ENCODE assay signal across 23 cellular contexts in genomic region chr17:50165066-50165465, GRCh38. TPM values are rescaled to one million over a fixed set of nuclear protein-coding genes. Genes with fewer than 3 reads are reported as not detected.
DNase-seq lines count a peak whose midpoint lies in the region; ATAC-seq and TF ChIP-seq lines count a peak whose summit lies in the region.
"Had no signal": no experiment of that assay in that cellular context is flagged by ENCODE, and none has a peak within 500 bp of the region (broad histone marks: within the 10 kb centered on the region; RNA-seq: fewer than 3 reads in every experiment).

No MANE protein-coding gene starts in this region.

- peak overlapping the region; percentile 5 for H3K27ac Mint-ChIP-seq in activated CD4-positive, alpha-beta memory T cell treated with anti-CD3 and anti-CD28 coated beads, Interleukin-2, amount 10 ng/mL, durations not matched to agents 7 days and 5 days
- no peak overlapping the region for H3K27ac Mint-ChIP-seq in activated CD4-positive, alpha-beta memory T cell treated with anti-CD3 and anti-CD28 coated beads for 36 hours
- peak overlapping the region; percentile 52 for H3K27ac Mint-ChIP-seq in endothelial cell (ENCODE audit: unreplicated experiment)
- peak overlapping the region in 5 of 9 donors; percentile 14 to 93 (median 58) for H3K27ac Mint-ChIP-seq in naive thymus-derived CD4-positive, alpha-beta T cell
- H3K27ac Mint-ChIP-seq: activated CD4-positive, alpha-beta T cell treated with anti-CD3 and anti-CD28 coated beads, Interleukin-2, amount 10 ng/mL, durations not matched to agents 7 days and 5 days had no signal

- H3K9me3 Mint-ChIP-seq in activated CD4-positive, alpha-beta memory T cell treated with anti-CD3 and anti-CD28 coated beads, Interleukin-2, amount 10 ng/mL, durations not matched to agents 7 days and 5 days = no peaks in the 10 kb centered on the region
- no peaks in the 10 kb centered on the region for H3K9me3 Mint-ChIP-seq in activated CD4-positive, alpha-beta memory T cell treated with anti-CD3 and anti-CD28 coated beads for 36 hours
- H3K9me3 Mint-ChIP-seq in endothelial cell (ENCODE audit: unreplicated experiment) = no peaks in the 10 kb centered on the region
- peaks cover 0 to 7% (median 0%) of the 10 kb centered on the region in 11 donors for H3K9me3 Mint-ChIP-seq in naive thymus-derived CD4-positive, alpha-beta T cell
- H3K9me3 Mint-ChIP-seq: mesothelial cell of epicardium had no signal

- H3K9me3 ChIP-seq in naive thymus-derived CD4-positive, alpha-beta T cell (ENCODE audit: control insufficient read depth in 2 of 3, low read length in 3 of 3) = no peaks in the 10 kb centered on the region
- no peaks in the 10 kb centered on the region for H3K9me3 ChIP-seq in spleen
- H3K9me3 ChIP-seq: uterus had no signal

- H3K27me3 ChIP-seq in naive thymus-derived CD4-positive, alpha-beta T cell (ENCODE audit: control insufficient read depth in 2 of 2, insufficient read depth in 2 of 2, low read length in 2 of 2) = no peaks in the 10 kb centered on the region
- peaks cover 0 to 9% (median 0%) of the 10 kb centered on the region in 7 donors for H3K27me3 ChIP-seq in spleen (replicated peaks in 1 of 7)
- H3K27me3 ChIP-seq: uterus had no signal

- TF ChIP-seq POLR2A in spleen (IDR thresholded peaks at IDR 0.05) = no peak

- peaks cover 22 to 31% of the 10 kb centered on the region in 2 donors for H3K4me1 ChIP-seq in naive thymus-derived CD4-positive, alpha-beta T cell (ENCODE audit: control insufficient read depth in 2 of 2, insufficient read depth in 2 of 2, low read length in 2 of 2)
- peaks cover 4 to 58% (median 43%) of the 10 kb centered on the region in 6 donors for H3K4me1 ChIP-seq in spleen

- H3K4me3 Mint-ChIP-seq in activated CD4-positive, alpha-beta memory T cell treated with anti-CD3 and anti-CD28 coated beads, Interleukin-2, amount 10 ng/mL, durations not matched to agents 7 days and 5 days = no peak overlapping the region
- H3K4me3 Mint-ChIP-seq in activated CD4-positive, alpha-beta memory T cell treated with anti-CD3 and anti-CD28 coated beads for 36 hours = no peak overlapping the region
- no peak overlapping the region for H3K4me3 Mint-ChIP-seq in endothelial cell (ENCODE audit: unreplicated experiment)
- H3K4me3 Mint-ChIP-seq in naive thymus-derived CD4-positive, alpha-beta T cell = no peak overlapping the region
- H3K4me3 Mint-ChIP-seq: activated CD4-positive, alpha-beta T cell treated with anti-CD3 and anti-CD28 coated beads, Interleukin-2, amount 10 ng/mL, durations not matched to agents 7 days and 5 days; mesothelial cell of epicardium had no signal

- POLR2A ChIA-PET in activated CD4-positive, alpha-beta memory T cell treated with anti-CD3 and anti-CD28 coated beads, Interleukin-2, amount 10 ng/mL, durations not matched to agents 7 days and 5 days (lab: Charles Lee) = interaction anchor here (1.7 kb wide), 1 partner anchor 33 kb away, joined by 5 read pairs; no protein-coding TSS in a partner anchor
- POLR2A ChIA-PET in activated CD4-positive, alpha-beta memory T cell treated with anti-CD3 and anti-CD28 coated beads for 36 hours (lab: Charles Lee) = interaction anchor here (1.4 kb wide), 1 partner anchor 13 kb away, joined by 4 read pairs; no protein-coding TSS in a partner anchor
- POLR2A ChIA-PET in naive thymus-derived CD4-positive, alpha-beta T cell (lab: Charles Lee) = interaction anchor here (0.6 kb wide), 1 partner anchor 14 kb away, joined by 3 read pairs; the partner anchor contains the start of gene PPP1R9B

- intact Hi-C loops in activated CD4-positive, alpha-beta memory T cell treated with anti-CD3 and anti-CD28 coated beads for 36 hours (cut with micrococcal nuclease) = no loop called here
- intact Hi-C loops in naive thymus-derived CD4-positive, alpha-beta T cell (cut with micrococcal nuclease) = no loop called here
- intact Hi-C loops in spleen (cut with DNase I; ENCODE audit: low total_unique reads) = no loop called here

- 87 to 92% (median 91%) methylated on average over 8 to 9 of the region's 9 CpGs for WGBS in spleen, 5 donors

- H3K27ac ChIP-seq in naive thymus-derived CD4-positive, alpha-beta T cell (ENCODE audit: low read depth, low read length) = no peak overlapping the region
- no peak overlapping the region for H3K27ac ChIP-seq in spleen
- H3K27ac ChIP-seq: GM23248, KMS-11 had no signal

- peaks cover 29% of the 10 kb centered on the region for H3K4me1 Mint-ChIP-seq in activated CD4-positive, alpha-beta memory T cell treated with anti-CD3 and anti-CD28 coated beads, Interleukin-2, amount 10 ng/mL, durations not matched to agents 7 days and 5 days
- H3K4me1 Mint-ChIP-seq in activated CD4-positive, alpha-beta memory T cell treated with anti-CD3 and anti-CD28 coated beads for 36 hours (ENCODE audit: low read depth) = peaks cover 35% of the 10 kb centered on the region
- H3K4me1 Mint-ChIP-seq in endothelial cell (ENCODE audit: unreplicated experiment) = peaks cover 21% of the 10 kb centered on the region
- peaks cover 32 to 42% (median 38%) of the 10 kb centered on the region in 7 donors for H3K4me1 Mint-ChIP-seq in naive thymus-derived CD4-positive, alpha-beta T cell

- no peak for DNase-seq in activated CD4-positive, alpha-beta memory T cell treated with anti-CD3 and anti-CD28 coated beads, Interleukin-2, amount 10 ng/mL, durations not matched to agents 7 days and 5 days
- no peak for DNase-seq in activated CD4-positive, alpha-beta memory T cell treated with anti-CD3 and anti-CD28 coated beads for 36 hours
- DNase-seq in endothelial cell (ENCODE audit: low spot score) (no peak), spleen (peak; percentile 70), ureter (ENCODE audit: low spot score) (no peak)
- no peak for DNase-seq in naive thymus-derived CD4-positive, alpha-beta T cell
- DNase-seq: activated CD4-positive, alpha-beta T cell treated with anti-CD3 and anti-CD28 coated beads, Interleukin-2, amount 10 ng/mL, durations not matched to agents 7 days and 5 days; activated CD8-positive, alpha-beta memory T cell treated with anti-CD3 and anti-CD28 coated beads, Interleukin-2, amount 50 U/mL, for 48 hours; activated naive CD4-positive, alpha-beta T cell treated with Interleukin-2 at 50 U/mL for 16 hours; Calu3; cortex of kidney; foreskin fibroblast; GM23248; kidney glomerular epithelial cell; NCI-H2029; NK-92 treated with Interleukin-12 subunit alpha and Interleukin-12 subunit beta, amount 100 ng/mL, for 24 hours; occipital lobe; stimulated activated CD4-positive, alpha-beta T cell treated with anti-CD3 and anti-CD28 coated beads, Interleukin-4, amount 100 ng/mL, for 1 hour; uterus had no signal

- CTCF ChIA-PET in activated CD4-positive, alpha-beta memory T cell treated with anti-CD3 and anti-CD28 coated beads, Interleukin-2, amount 10 ng/mL, durations not matched to agents 7 days and 5 days (lab: Charles Lee) = interaction anchor here (0.9 to 2.1 kb wide), 4 partner anchors 26 to 71 kb away, joined by 3 to 5 read pairs (median 4); no protein-coding TSS in a partner anchor
- CTCF ChIA-PET in activated CD4-positive, alpha-beta memory T cell treated with anti-CD3 and anti-CD28 coated beads for 36 hours (lab: Charles Lee) = interaction anchor here (0.7 to 1.7 kb wide), 4 partner anchors 26 to 133 kb away, joined by 3 to 5 read pairs (median 4); no protein-coding TSS in a partner anchor
- CTCF ChIA-PET in naive thymus-derived CD4-positive, alpha-beta T cell (lab: Charles Lee) = interaction anchor here (2.0 to 2.1 kb wide), 2 partner anchors 9 to 14 kb away, joined by 7 to 13 read pairs; partner anchors contain the start of gene PPP1R9B

- no peak for TF ChIP-seq CTCF in endothelial cell (IDR thresholded peaks at IDR 0.05; ENCODE audit: unreplicated experiment)
- TF ChIP-seq CTCF in spleen (IDR thresholded peaks at IDR 0.05 in 8 of 11, conservative IDR thresholded peaks at IDR 0.05 in 3 of 11) = no peak

- no peak overlapping the region for H3K4me3 ChIP-seq in naive thymus-derived CD4-positive, alpha-beta T cell (ENCODE audit: low read length)
- no peak overlapping the region for H3K4me3 ChIP-seq in spleen
- H3K4me3 ChIP-seq: GM23248 had no signal

- peaks cover 8% of the 10 kb centered on the region for H3K27me3 Mint-ChIP-seq in activated CD4-positive, alpha-beta memory T cell treated with anti-CD3 and anti-CD28 coated beads, Interleukin-2, amount 10 ng/mL, durations not matched to agents 7 days and 5 days
- no peaks in the 10 kb centered on the region for H3K27me3 Mint-ChIP-seq in activated CD4-positive, alpha-beta memory T cell treated with anti-CD3 and anti-CD28 coated beads for 36 hours
- H3K27me3 Mint-ChIP-seq in endothelial cell (ENCODE audit: unreplicated experiment) = peaks cover 11% of the 10 kb centered on the region
- H3K27me3 Mint-ChIP-seq in naive thymus-derived CD4-positive, alpha-beta T cell = peaks cover 0 to 8% (median 0%) of the 10 kb centered on the region in 5 donors

- no peaks in the 10 kb centered on the region for H3K36me3 ChIP-seq in naive thymus-derived CD4-positive, alpha-beta T cell (ENCODE audit: control insufficient read depth in 2 of 3, insufficient read depth in 3 of 3, low read length in 3 of 3)
- H3K36me3 ChIP-seq in spleen = no peaks in the 10 kb centered on the region
- H3K36me3 ChIP-seq: uterus had no signal

- no peak for ATAC-seq in naive thymus-derived CD4-positive, alpha-beta T cell
- no peak for ATAC-seq in SK-N-SH treated with all-trans-retinoic acid at 6 μM for 48 hours
- no peak for ATAC-seq in HG03432 (IDR thresholded peaks at IDR 0.05; ENCODE audit: unreplicated experiment)

- no peaks in the 10 kb centered on the region for H3K36me3 Mint-ChIP-seq in activated CD4-positive, alpha-beta memory T cell treated with anti-CD3 and anti-CD28 coated beads, Interleukin-2, amount 10 ng/mL, durations not matched to agents 7 days and 5 days (ENCODE audit: low read depth)
- no peaks in the 10 kb centered on the region for H3K36me3 Mint-ChIP-seq in activated CD4-positive, alpha-beta memory T cell treated with anti-CD3 and anti-CD28 coated beads for 36 hours
- H3K36me3 Mint-ChIP-seq in endothelial cell (ENCODE audit: low read depth, unreplicated experiment) = peaks cover 8% of the 10 kb centered on the region
- H3K36me3 Mint-ChIP-seq in naive thymus-derived CD4-positive, alpha-beta T cell = peaks cover 0 to 7% (median 0%) of the 10 kb centered on the region in 5 donors
- H3K36me3 Mint-ChIP-seq: mesothelial cell of epicardium had no signal

RNA-seq across cellular contexts. Expression of gene SGCA, which starts 0.7 kb away (rescaled TPM):
- under 1 TPM in 1 of 2 experiments, not detected in 1; 0.30 TPM for total RNA-seq in activated CD4-positive, alpha-beta memory T cell treated with anti-CD3 and anti-CD28 coated beads, Interleukin-2, amount 10 ng/mL, durations not matched to agents 7 days and 5 days
- total RNA-seq in activated CD4-positive, alpha-beta memory T cell treated with anti-CD3 and anti-CD28 coated beads for 36 hours = under 1 TPM in 1 of 2 experiments, not detected in 1; 0.59 TPM
- not detected for total RNA-seq in endothelial cell (ENCODE audit: unreplicated experiment)
- under 1 TPM in 1 of 5 experiments, not detected in 4; 0.69 TPM for total RNA-seq in naive thymus-derived CD4-positive, alpha-beta T cell
- not detected for polyA plus RNA-seq in naive thymus-derived CD4-positive, alpha-beta T cell
- total RNA-seq in spleen = 1 to 10 TPM in 6 of 7 donors, not detected in 1; 1.2 to 4.7 (median 2.7) TPM
- polyA plus RNA-seq in spleen = 1 to 10 TPM; 3.7 to 5.9 (median 5.7) TPM
- total RNA-seq in ureter = 16.9 TPM
- total RNA-seq: activated CD4-positive, alpha-beta T cell treated with anti-CD3 and anti-CD28 coated beads, Interleukin-2, amount 10 ng/mL, durations not matched to agents 7 days and 5 days; Calu3; GM23248; mesothelial cell of epicardium; occipital lobe had no signal

RNA-seq across cellular contexts. Expression of gene PPP1R9B, which starts 14.6 kb away (rescaled TPM):
- total RNA-seq in activated CD4-positive, alpha-beta memory T cell treated with anti-CD3 and anti-CD28 coated beads, Interleukin-2, amount 10 ng/mL, durations not matched to agents 7 days and 5 days = 100 to 1,000 TPM; 136 to 137 TPM
- total RNA-seq in activated CD4-positive, alpha-beta memory T cell treated with anti-CD3 and anti-CD28 coated beads for 36 hours = 10 to 100 TPM; 84.3 to 86.1 TPM
- 101 TPM for total RNA-seq in endothelial cell (ENCODE audit: unreplicated experiment)
- 100 to 1,000 TPM in 2 of 5 experiments, 10 to 100 TPM in 3; 63.1 to 142 (median 69.1) TPM for total RNA-seq in naive thymus-derived CD4-positive, alpha-beta T cell
- under 1 TPM; 0.63 to 0.72 TPM for polyA plus RNA-seq in naive thymus-derived CD4-positive, alpha-beta T cell
- 100 to 1,000 TPM in 4 of 7 donors, 10 to 100 TPM in 3; 54.1 to 136 (median 112) TPM for total RNA-seq in spleen
- 100 to 1,000 TPM in 1 of 3 donors, 10 to 100 TPM in 2; 30.0 to 105 (median 40.9) TPM for polyA plus RNA-seq in spleen
- 38.4 TPM for total RNA-seq in ureter

RNA-seq across cellular contexts. Expression of gene SAMD14, which starts 35.1 kb away (rescaled TPM):
- 1 to 10 TPM in 1 of 2 experiments, under 1 TPM in 1; 0.68 to 1.3 TPM for total RNA-seq in activated CD4-positive, alpha-beta memory T cell treated with anti-CD3 and anti-CD28 coated beads, Interleukin-2, amount 10 ng/mL, durations not matched to agents 7 days and 5 days
- 1 to 10 TPM; 3.4 to 3.7 TPM for total RNA-seq in activated CD4-positive, alpha-beta memory T cell treated with anti-CD3 and anti-CD28 coated beads for 36 hours
- total RNA-seq in endothelial cell (ENCODE audit: unreplicated experiment) (82.0 TPM), spleen (1 to 10 TPM; 1.2 to 7.5 (median 4.1) TPM), ureter (5.5 TPM)
- under 1 TPM in 2 of 5 experiments, not detected in 3; 0.70 to 0.78 TPM for total RNA-seq in naive thymus-derived CD4-positive, alpha-beta T cell
- not detected for polyA plus RNA-seq in naive thymus-derived CD4-positive, alpha-beta T cell
- polyA plus RNA-seq in spleen = 1 to 10 TPM; 1.1 to 1.9 (median 1.1) TPM
- total RNA-seq: Calu3 had no signal

RNA-seq across cellular contexts. Expression of gene COL1A1, which starts 36.4 kb away (rescaled TPM):
- total RNA-seq in activated CD4-positive, alpha-beta memory T cell treated with anti-CD3 and anti-CD28 coated beads, Interleukin-2, amount 10 ng/mL, durations not matched to agents 7 days and 5 days = under 1 TPM; 0.50 to 0.55 TPM
- total RNA-seq in activated CD4-positive, alpha-beta memory T cell treated with anti-CD3 and anti-CD28 coated beads for 36 hours = 1 to 10 TPM; 2.3 to 3.7 TPM
- total RNA-seq in endothelial cell (ENCODE audit: unreplicated experiment) (6.8 TPM), spleen (100 to 1,000 TPM in 2 of 7 donors, 10 to 100 TPM in 4, 1 to 10 TPM in 1; 7.4 to 458 (median 65.4) TPM), ureter (331 TPM)
- total RNA-seq in naive thymus-derived CD4-positive, alpha-beta T cell = 10 to 100 TPM in 1 of 5 experiments, 1 to 10 TPM in 3, under 1 TPM in 1; 0.36 to 12.6 (median 1.2) TPM
- not detected for polyA plus RNA-seq in naive thymus-derived CD4-positive, alpha-beta T cell
- 10 to 100 TPM in 2 of 3 donors, 1 to 10 TPM in 1; 7.1 to 24.0 (median 11.3) TPM for polyA plus RNA-seq in spleen
